In genomic region chr12:41067941-41068645, GRCh38 we compare ENCODE assay signal across 19 cellular contexts.
A peak's percentile ranks its signal among the peaks of the same experiment; 100 is the strongest.
DNase-seq lines count a peak whose midpoint lies in the region; ATAC-seq and TF ChIP-seq lines count a peak whose summit lies in the region.
"Had no signal": no experiment of that assay in that cellular context is flagged by ENCODE, and none has a peak within 500 bp of the region (broad histone marks: within the 10 kb centered on the region; RNA-seq: fewer than 3 reads in every experiment).

No MANE protein-coding gene starts in this region.

- H3K27me3 ChIP-seq in SK-N-SH (ENCODE audit: insufficient read depth) = no peaks in the 10 kb centered on the region
- H3K27me3 ChIP-seq in MG63 = no peaks in the 10 kb centered on the region

- TF ChIP-seq RAD21 in SK-N-SH (IDR thresholded peaks at IDR 0.05; ENCODE audit: low read length) = peak; percentile 7; the same call in 1 of the 2 replicates

- H3K27me3 Mint-ChIP-seq in activated CD4-positive, alpha-beta memory T cell treated with anti-CD3 and anti-CD28 coated beads for 36 hours = no peaks in the 10 kb centered on the region
- H3K27me3 Mint-ChIP-seq: B cell had no signal

- H3K9me2 ChIP-seq in SK-N-SH = no peaks in the 10 kb centered on the region

- no peaks in the 10 kb centered on the region for H3F3A ChIP-seq in SK-N-SH (replicated peaks; ENCODE audit: insufficient read depth)

- no peaks in the 10 kb centered on the region for H3K4me1 ChIP-seq in SK-N-SH (ENCODE audit: control insufficient read depth in 1 of 2, insufficient read depth in 2 of 2, low read depth in 1 of 2, low read length in 1 of 2)
- H3K4me1 ChIP-seq: Caco-2 had no signal

- CTCF ChIA-PET in SK-N-SH (lab: Yijun Ruan, JAX) = no interaction called here
- CTCF ChIA-PET in activated CD4-positive, alpha-beta memory T cell treated with anti-CD3 and anti-CD28 coated beads for 36 hours (lab: Charles Lee) = no interaction called here

- no peak overlapping the region for H3K27ac Mint-ChIP-seq in activated CD4-positive, alpha-beta memory T cell treated with anti-CD3 and anti-CD28 coated beads for 36 hours
- H3K27ac Mint-ChIP-seq: B cell; CD4-positive, CD25-positive, alpha-beta regulatory T cell; H9 had no signal

- TF ChIP-seq EP300 in SK-N-SH (IDR thresholded peaks at IDR 0.05; ENCODE audit: borderline replicate concordance in 1 of 2, low read depth in 1 of 2, low read length in 1 of 2) = no peak

- H3K9me3 Mint-ChIP-seq in activated CD4-positive, alpha-beta memory T cell treated with anti-CD3 and anti-CD28 coated beads for 36 hours = no peaks in the 10 kb centered on the region
- H3K9me3 Mint-ChIP-seq: H9 had no signal

- H3K4me3 ChIP-seq in SK-N-SH (ENCODE audit: low read depth in 2 of 2, low read length in 1 of 2) (no peak overlapping the region), MG63 (no peak overlapping the region)

- H3K9me3 ChIP-seq in SK-N-SH (no peaks in the 10 kb centered on the region), MG63 (no peaks in the 10 kb centered on the region)
- H3K9me3 ChIP-seq: Caco-2 had no signal

- no peak overlapping the region for H3K27ac ChIP-seq in SK-N-SH (ENCODE audit: low read depth in 2 of 2, low read length in 1 of 2)
- H3K27ac ChIP-seq: 22Rv1 had no signal

- no peak overlapping the region for H3K9ac ChIP-seq in SK-N-SH

- H3K36me3 ChIP-seq in SK-N-SH (replicated peaks in 1 of 2; ENCODE audit: control insufficient read depth in 1 of 2, insufficient read depth in 2 of 2, low read length in 1 of 2) (no peaks in the 10 kb centered on the region), MG63 (no peaks in the 10 kb centered on the region)

- no peak for TF ChIP-seq CTCF in SK-N-SH (IDR thresholded peaks at IDR 0.05)

- H3K4me2 ChIP-seq in SK-N-SH = no peak overlapping the region

- no peaks in the 10 kb centered on the region for H3K36me3 Mint-ChIP-seq in activated CD4-positive, alpha-beta memory T cell treated with anti-CD3 and anti-CD28 coated beads for 36 hours
- H3K36me3 Mint-ChIP-seq: CD4-positive, CD25-positive, alpha-beta regulatory T cell had no signal

- 59% methylated on average over 3 of the region's 3 CpGs for WGBS in SK-N-SH (ENCODE audit: low lambda C conversion rate)

- H3K79me2 ChIP-seq in SK-N-SH (ENCODE audit: insufficient read depth) = no peaks in the 10 kb centered on the region

- intact Hi-C loops in activated CD4-positive, alpha-beta memory T cell treated with anti-CD3 and anti-CD28 coated beads for 36 hours (cut with micrococcal nuclease) = no loop called here

- POLR2A ChIA-PET in SK-N-SH (lab: Yijun Ruan, JAX) = no interaction called here
- POLR2A ChIA-PET in activated CD4-positive, alpha-beta memory T cell treated with anti-CD3 and anti-CD28 coated beads for 36 hours (lab: Charles Lee) = no interaction called here

- no peaks in the 10 kb centered on the region for H4K20me1 ChIP-seq in SK-N-SH (ENCODE audit: insufficient read depth)

- H3K4me3 Mint-ChIP-seq in activated CD4-positive, alpha-beta memory T cell treated with anti-CD3 and anti-CD28 coated beads for 36 hours = no peak overlapping the region
- H3K4me3 Mint-ChIP-seq: B cell; CD4-positive, CD25-positive, alpha-beta regulatory T cell; H9 had no signal

- DNase-seq in SK-N-SH (no peak), SK-MEL-5 (ENCODE audit: low read depth, low spot score) (peak; percentile 39), left lobe of liver (ENCODE audit: low spot score) (no peak), MG63 (no peak), middle frontal gyrus (ENCODE audit: extremely low spot score, low spot score) (no peak), superior temporal gyrus (ENCODE audit: extremely low spot score) (no peak)
- no peak for DNase-seq in activated CD4-positive, alpha-beta memory T cell treated with anti-CD3 and anti-CD28 coated beads for 36 hours
- DNase-seq: CD4-positive, CD25-positive, alpha-beta regulatory T cell; GDM1; H9; NCI-H1417 treated with DMSO at 0.1 percent for 48 hours; NCI-H187 treated with DMSO at 0.1 percent for 48 hours; NCI-H2171; NCI-H526 had no signal

- in situ Hi-C loops in SK-MEL-5 (cut with HindIII; ENCODE audit: low pct_unique_long_range_greater_than_20kb, low sequenced_read_pairs) = no loop called here

- H3K4me1 Mint-ChIP-seq in activated CD4-positive, alpha-beta memory T cell treated with anti-CD3 and anti-CD28 coated beads for 36 hours (ENCODE audit: low read depth) = no peaks in the 10 kb centered on the region
- H3K4me1 Mint-ChIP-seq: B cell; CD4-positive, CD25-positive, alpha-beta regulatory T cell had no signal

- ATAC-seq in SK-N-SH treated with all-trans-retinoic acid at 6 μM for 48 hours (no peak), left lobe of liver (peak; percentile 88)
- ATAC-seq: Panc1 had no signal

- H2AFZ ChIP-seq in SK-N-SH (ENCODE audit: low read depth) = no peak overlapping the region

TF ChIP-seq in SK-N-SH, 30 proteins besides CTCF, POLR2A, EP300 and RAD21:
- TF ChIP-seq FOSL2 (IDR thresholded peaks at IDR 0.05; ENCODE audit: borderline replicate concordance, low read depth) = no peak

TF ChIP-seq in SK-N-SH treated with all-trans-retinoic acid at 6 μM for 48 hours, 23 proteins besides CTCF, POLR2A, EP300 and RAD21:
- no peak for TF ChIP-seq ZC3H10 (CRISPR knock-in tag; IDR thresholded peaks at IDR 0.05)
- TF ChIP-seq TCF4 (CRISPR knock-in tag; IDR thresholded peaks at IDR 0.05; ENCODE audit: borderline replicate concordance) = no peak
- TF ChIP-seq POU6F1 (CRISPR knock-in tag; IDR thresholded peaks at IDR 0.05; ENCODE audit: borderline replicate concordance, low read depth) = no peak
- TF ChIP-seq ZFP3 (CRISPR knock-in tag; IDR thresholded peaks at IDR 0.05) = no peak
- no peak for TF ChIP-seq SNAI2 (CRISPR knock-in tag; IDR thresholded peaks at IDR 0.05)
- no peak for TF ChIP-seq BACH2 (CRISPR knock-in tag; IDR thresholded peaks at IDR 0.05; ENCODE audit: borderline replicate concordance)
- no peak for TF ChIP-seq TSHZ2 (CRISPR knock-in tag; IDR thresholded peaks at IDR 0.05)
- TF ChIP-seq ZNF70 (CRISPR knock-in tag; IDR thresholded peaks at IDR 0.05) = no peak
- TF ChIP-seq ZNF565 (CRISPR knock-in tag; conservative IDR thresholded peaks at IDR 0.05; ENCODE audit: low read depth) = no peak
- no peak for TF ChIP-seq PPARA (CRISPR knock-in tag; IDR thresholded peaks at IDR 0.05; ENCODE audit: borderline replicate concordance)
- TF ChIP-seq ARNTL (CRISPR knock-in tag; IDR thresholded peaks at IDR 0.05; ENCODE audit: borderline replicate concordance, low read depth) = no peak
- TF ChIP-seq ZFP30 (CRISPR knock-in tag; IDR thresholded peaks at IDR 0.05) = no peak
- no peak for TF ChIP-seq TOX (CRISPR knock-in tag; IDR thresholded peaks at IDR 0.05; ENCODE audit: borderline replicate concordance)
- no peak for TF ChIP-seq PATZ1 (CRISPR knock-in tag; IDR thresholded peaks at IDR 0.05; ENCODE audit: borderline replicate concordance)
- TF ChIP-seq ISL1 (CRISPR knock-in tag; IDR thresholded peaks at IDR 0.05) = no peak
TF ChIP-seq in SK-N-SH treated with all-trans-retinoic acid at 6 μM for 48 hours: peak in this region for 0.
